Comparison of ENCODE assay signal across 1 cellular context in the genomic region with DNA sequence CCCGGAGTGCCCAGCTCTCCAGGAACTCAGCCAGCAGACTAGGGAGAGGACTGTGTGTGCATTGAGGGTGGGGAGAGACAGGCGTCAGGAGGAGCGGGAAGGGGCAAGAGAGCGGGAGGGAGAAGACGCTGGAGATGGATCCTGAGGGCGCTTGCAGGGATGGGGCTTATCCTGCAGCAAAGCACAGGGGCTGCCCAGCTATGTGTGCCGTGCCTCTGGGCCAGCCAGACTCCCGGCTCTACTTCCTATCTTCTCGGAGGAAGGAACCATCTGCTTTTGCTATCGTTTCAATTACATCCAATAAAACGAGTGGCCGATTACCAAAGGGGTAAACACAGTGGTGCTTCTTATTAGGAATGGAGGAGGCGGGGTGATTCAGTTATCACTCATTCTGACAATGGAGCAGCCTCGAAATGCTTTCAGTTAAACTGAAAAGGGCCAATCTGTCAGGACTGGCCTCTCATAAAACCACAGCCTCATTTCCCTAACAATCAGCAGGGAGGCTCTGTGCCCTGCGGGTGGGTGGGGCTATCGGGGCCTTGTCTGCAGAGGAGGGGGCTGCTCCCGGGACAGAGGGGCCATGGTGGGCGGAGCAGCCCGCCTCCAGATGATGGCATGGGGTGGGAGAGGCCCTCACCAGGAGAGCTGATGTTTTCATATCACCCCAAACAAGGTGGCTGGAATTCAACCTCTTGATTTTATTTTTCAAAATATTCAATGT.
TF ChIP-seq lines count a peak whose summit lies in the region.

No MANE protein-coding gene starts in this region.

TF ChIP-seq in SK-N-SH, 30 proteins besides CTCF, POLR2A, EP300 and RAD21 (continued from another document):
- TF ChIP-seq, protein P1, sequence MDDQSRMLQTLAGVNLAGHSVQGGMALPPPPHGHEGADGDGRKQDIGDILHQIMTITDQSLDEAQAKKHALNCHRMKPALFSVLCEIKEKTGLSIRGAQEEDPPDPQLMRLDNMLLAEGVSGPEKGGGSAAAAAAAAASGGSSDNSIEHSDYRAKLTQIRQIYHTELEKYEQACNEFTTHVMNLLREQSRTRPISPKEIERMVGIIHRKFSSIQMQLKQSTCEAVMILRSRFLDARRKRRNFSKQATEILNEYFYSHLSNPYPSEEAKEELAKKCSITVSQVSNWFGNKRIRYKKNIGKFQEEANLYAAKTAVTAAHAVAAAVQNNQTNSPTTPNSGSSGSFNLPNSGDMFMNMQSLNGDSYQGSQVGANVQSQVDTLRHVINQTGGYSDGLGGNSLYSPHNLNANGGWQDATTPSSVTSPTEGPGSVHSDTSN (IDR thresholded peaks at IDR 0.05): no peak
- TF ChIP-seq, protein P2, sequence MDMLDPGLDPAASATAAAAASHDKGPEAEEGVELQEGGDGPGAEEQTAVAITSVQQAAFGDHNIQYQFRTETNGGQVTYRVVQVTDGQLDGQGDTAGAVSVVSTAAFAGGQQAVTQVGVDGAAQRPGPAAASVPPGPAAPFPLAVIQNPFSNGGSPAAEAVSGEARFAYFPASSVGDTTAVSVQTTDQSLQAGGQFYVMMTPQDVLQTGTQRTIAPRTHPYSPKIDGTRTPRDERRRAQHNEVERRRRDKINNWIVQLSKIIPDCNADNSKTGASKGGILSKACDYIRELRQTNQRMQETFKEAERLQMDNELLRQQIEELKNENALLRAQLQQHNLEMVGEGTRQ (IDR thresholded peaks at IDR 0.05; ENCODE audit: borderline replicate concordance, low read depth, low read length): no peak
- TF ChIP-seq, protein P3, sequence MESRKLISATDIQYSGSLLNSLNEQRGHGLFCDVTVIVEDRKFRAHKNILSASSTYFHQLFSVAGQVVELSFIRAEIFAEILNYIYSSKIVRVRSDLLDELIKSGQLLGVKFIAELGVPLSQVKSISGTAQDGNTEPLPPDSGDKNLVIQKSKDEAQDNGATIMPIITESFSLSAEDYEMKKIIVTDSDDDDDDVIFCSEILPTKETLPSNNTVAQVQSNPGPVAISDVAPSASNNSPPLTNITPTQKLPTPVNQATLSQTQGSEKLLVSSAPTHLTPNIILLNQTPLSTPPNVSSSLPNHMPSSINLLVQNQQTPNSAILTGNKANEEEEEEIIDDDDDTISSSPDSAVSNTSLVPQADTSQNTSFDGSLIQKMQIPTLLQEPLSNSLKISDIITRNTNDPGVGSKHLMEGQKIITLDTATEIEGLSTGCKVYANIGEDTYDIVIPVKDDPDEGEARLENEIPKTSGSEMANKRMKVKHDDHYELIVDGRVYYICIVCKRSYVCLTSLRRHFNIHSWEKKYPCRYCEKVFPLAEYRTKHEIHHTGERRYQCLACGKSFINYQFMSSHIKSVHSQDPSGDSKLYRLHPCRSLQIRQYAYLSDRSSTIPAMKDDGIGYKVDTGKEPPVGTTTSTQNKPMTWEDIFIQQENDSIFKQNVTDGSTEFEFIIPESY (IDR thresholded peaks at IDR 0.05; ENCODE audit: borderline replicate concordance, low read depth): no peak
- peak; percentile 33 for TF ChIP-seq CHD2 (IDR thresholded peaks at IDR 0.05; ENCODE audit: low read length, partially characterized antibody)
TF ChIP-seq in SK-N-SH: peak in this region for 4.
